Comparison of ENCODE assay signal across 17 cellular contexts in genomic region chr20:53911301-53911700, GRCh38.
DNase-seq lines count a peak whose midpoint lies in the region; ATAC-seq and TF ChIP-seq lines count a peak whose summit lies in the region.
"Had no signal": no experiment of that assay in that cellular context is flagged by ENCODE, and none has a peak within 500 bp of the region (broad histone marks: within the 10 kb centered on the region; RNA-seq: fewer than 3 reads in every experiment).

No MANE protein-coding gene starts in this region.

- TF ChIP-seq CTCF in right atrium auricular region (IDR thresholded peaks at IDR 0.05), result no peak
- no peak for TF ChIP-seq CTCF in left ventricle myocardium inferior (IDR thresholded peaks at IDR 0.05; ENCODE audit: borderline replicate concordance)
- TF ChIP-seq CTCF in nephron progenitor cell (IDR thresholded peaks at IDR 0.05), result no peak
- TF ChIP-seq CTCF in suprapubic skin (IDR thresholded peaks at IDR 0.05), result no peak

- ATAC-seq in T-helper 17 cell (no peak), HG03108 (IDR thresholded peaks at IDR 0.05; ENCODE audit: unreplicated experiment) (no peak)
- ATAC-seq: PC-3 had no signal

- intact Hi-C loops in left ventricle myocardium inferior (cut with micrococcal nuclease), result no loop called here

- peak; percentile 36 for DNase-seq in right atrium auricular region (ENCODE audit: low spot score)
- DNase-seq in left ventricle myocardium inferior, result no peak
- no peak for DNase-seq in T-helper 17 cell
- no peak for DNase-seq in nephron progenitor cell
- DNase-seq in suprapubic skin (ENCODE audit: low spot score in 2 of 2), result peak; percentile 48 to 50
- no peak for DNase-seq in stimulated activated CD4-positive, alpha-beta T cell treated with anti-CD3 and anti-CD28 coated beads, Interleukin-15, amount 100 ng/mL, for 24 hours
- no peak for DNase-seq in DMS 273 treated with DMSO at 0.1 percent for 48 hours (lab: John Stamatoyannopoulos, UW)
- DNase-seq: CD4-positive, CD25-positive, alpha-beta regulatory T cell; DMS53; H7; NCI-H1048; NCI-H146; NCI-H2081; NCI-H774; PC-3 had no signal

- H3K27ac ChIP-seq in right atrium auricular region (no peak overlapping the region), left ventricle myocardium inferior (replicated peaks) (no peak overlapping the region), suprapubic skin (no peak overlapping the region)
- H3K27ac ChIP-seq: SJSA1 had no signal

- TF ChIP-seq POLR2A in suprapubic skin (IDR thresholded peaks at IDR 0.05), result no peak

- H3K27ac Mint-ChIP-seq in T-helper 17 cell, result peak overlapping the region; percentile 77
- H3K27ac Mint-ChIP-seq in nephron progenitor cell, result peak overlapping the region; percentile 44

- H3K27me3 Mint-ChIP-seq in T-helper 17 cell (no peaks in the 10 kb centered on the region), nephron progenitor cell (ENCODE audit: low read depth, poor library complexity) (peaks cover 8% of the 10 kb centered on the region)
- H3K27me3 Mint-ChIP-seq: CD4-positive, CD25-positive, alpha-beta regulatory T cell had no signal

- peaks cover 11% of the 10 kb centered on the region for H3K9me3 Mint-ChIP-seq in nephron progenitor cell
- H3K9me3 Mint-ChIP-seq: CD4-positive, CD25-positive, alpha-beta regulatory T cell had no signal

- H3K4me1 Mint-ChIP-seq in T-helper 17 cell (peaks cover 25% of the 10 kb centered on the region), nephron progenitor cell (peaks cover 41% of the 10 kb centered on the region)

- no peak overlapping the region for H3K4me3 ChIP-seq in right atrium auricular region
- no peak overlapping the region for H3K4me3 ChIP-seq in left ventricle myocardium inferior
- H3K4me3 ChIP-seq in suprapubic skin, result no peak overlapping the region
- H3K4me3 ChIP-seq: SJSA1 had no signal

- H3K4me1 ChIP-seq in right atrium auricular region, result peaks cover 0 to 18% of the 10 kb centered on the region in 2 donors
- peaks cover 21% of the 10 kb centered on the region for H3K4me1 ChIP-seq in left ventricle myocardium inferior
- peaks cover 27% of the 10 kb centered on the region for H3K4me1 ChIP-seq in suprapubic skin

- H3K36me3 Mint-ChIP-seq in T-helper 17 cell (ENCODE audit: low read depth) (no peaks in the 10 kb centered on the region), nephron progenitor cell (ENCODE audit: low read depth) (peaks cover 6% of the 10 kb centered on the region)
- H3K36me3 Mint-ChIP-seq: CD4-positive, CD25-positive, alpha-beta regulatory T cell had no signal

- no peaks in the 10 kb centered on the region for H3K27me3 ChIP-seq in right atrium auricular region
- no peaks in the 10 kb centered on the region for H3K27me3 ChIP-seq in left ventricle myocardium inferior (ENCODE audit: low read depth)
- H3K27me3 ChIP-seq in suprapubic skin, result no peaks in the 10 kb centered on the region
- H3K27me3 ChIP-seq: SJSA1 had no signal

- H3K9me3 ChIP-seq in right atrium auricular region (no peaks in the 10 kb centered on the region), left ventricle myocardium inferior (replicated peaks) (no peaks in the 10 kb centered on the region), T-helper 17 cell (ENCODE audit: control insufficient read depth, low read length, poor library complexity, severe bottlenecking) (no peaks in the 10 kb centered on the region), suprapubic skin (no peaks in the 10 kb centered on the region)
- H3K9me3 ChIP-seq: SJSA1 had no signal

- H3K4me3 Mint-ChIP-seq in T-helper 17 cell (no peak overlapping the region), nephron progenitor cell (no peak overlapping the region)
- H3K4me3 Mint-ChIP-seq: CD4-positive, CD25-positive, alpha-beta regulatory T cell had no signal

- H3K36me3 ChIP-seq in right atrium auricular region, result no peaks in the 10 kb centered on the region
- H3K36me3 ChIP-seq in left ventricle myocardium inferior, result no peaks in the 10 kb centered on the region
- H3K36me3 ChIP-seq in suprapubic skin, result no peaks in the 10 kb centered on the region
- H3K36me3 ChIP-seq: SJSA1 had no signal

- TF ChIP-seq EP300 in suprapubic skin (IDR thresholded peaks at IDR 0.05), result no peak

- WGBS in suprapubic skin, result 75% methylated on average over 6 of the region's 6 CpGs

Comparison
In these comparisons a context has a peak if more than half of its experiments do, and no peak if none do; other contexts are left out.
1. DNase-seq: peak in right atrium auricular region (single experiment) and suprapubic skin (2 of 2); none in left ventricle myocardium inferior (single experiment), T-helper 17 cell (0 of 3), nephron progenitor cell (single experiment), stimulated activated CD4-positive, alpha-beta T cell treated with anti-CD3 and anti-CD28 coated beads, Interleukin-15, amount 100 ng/mL, for 24 hours (single experiment) and DMS 273 treated with DMSO at 0.1 percent for 48 hours (single experiment).